In the genomic region with DNA sequence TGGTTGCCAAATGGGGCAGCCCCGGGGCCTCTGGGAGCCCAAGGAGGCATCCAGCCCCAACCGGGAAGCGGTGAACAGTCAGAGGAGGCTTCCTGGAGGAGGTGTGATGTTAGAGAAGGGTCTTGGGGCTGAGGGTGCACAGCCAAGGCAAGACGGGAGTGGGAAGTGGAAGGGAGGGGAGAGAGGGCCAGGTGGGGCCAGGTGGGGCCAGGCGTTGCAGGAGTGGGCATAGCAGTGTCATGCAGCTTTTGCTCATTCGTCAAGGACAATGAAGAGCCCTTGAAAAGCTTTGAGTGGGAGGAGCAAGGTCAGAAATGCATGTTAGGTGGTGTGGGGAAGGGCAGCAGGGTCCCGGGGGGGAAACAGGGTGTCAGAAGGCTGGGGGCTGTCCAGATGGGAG, we compare ENCODE assay signal across 1 cellular context.
TF ChIP-seq lines count a peak whose summit lies in the region.

No MANE protein-coding gene starts in this region.

TF ChIP-seq in H1, 55 proteins besides CTCF, POLR2A, EP300 and RAD21:
- no peak for TF ChIP-seq CTBP2 (IDR thresholded peaks at IDR 0.05; ENCODE audit: borderline replicate concordance, insufficient read depth, insufficient read length, low read length)
- no peak for TF ChIP-seq BRCA1 (IDR thresholded peaks at IDR 0.05; ENCODE audit: low read depth, low read length)
- no peak for TF ChIP-seq CHD1 (IDR thresholded peaks at IDR 0.05; ENCODE audit: low read depth, low read length)
- TF ChIP-seq POU5F1 (IDR thresholded peaks at IDR 0.05; ENCODE audit: low read depth, low read length) = no peak
- no peak for TF ChIP-seq SIRT6 (IDR thresholded peaks at IDR 0.05; ENCODE audit: low read length)
- TF ChIP-seq YY1 (IDR thresholded peaks at IDR 0.05; ENCODE audit: low read depth, low read length) = no peak
- no peak for TF ChIP-seq BACH1 (IDR thresholded peaks at IDR 0.05; ENCODE audit: low read length)
- TF ChIP-seq TAF7 (optimal IDR thresholded peaks at IDR 0.05; ENCODE audit: borderline replicate concordance, low read depth, low read length) = no peak
- no peak for TF ChIP-seq SUZ12 (IDR thresholded peaks at IDR 0.05; ENCODE audit: low read length)
- no peak for TF ChIP-seq ATF2 (IDR thresholded peaks at IDR 0.05; ENCODE audit: low read length)
- TF ChIP-seq EGR1 (IDR thresholded peaks at IDR 0.05; ENCODE audit: borderline replicate concordance, low read depth, low read length) = no peak
- TF ChIP-seq SIN3A (conservative IDR thresholded peaks at IDR 0.05 in 1 of 2, IDR thresholded peaks at IDR 0.05 in 1 of 2; ENCODE audit: low read depth in 1 of 2, low read length in 2 of 2) = no peak
- no peak for TF ChIP-seq HDAC2 (IDR thresholded peaks at IDR 0.05; ENCODE audit: borderline replicate concordance in 1 of 2, low read depth in 2 of 2, low read length in 2 of 2)
